ENCODE assay signal across 17 cellular contexts in genomic region chr9:76425677-76426453, GRCh38. TPM values are rescaled to one million over a fixed set of nuclear protein-coding genes. Genes with fewer than 3 reads are reported as not detected.
DNase-seq lines count a peak whose midpoint lies in the region; ATAC-seq, FAIRE-seq and TF ChIP-seq lines count a peak whose summit lies in the region.
"Had no signal": no experiment of that assay in that cellular context is flagged by ENCODE, and none has a peak within 500 bp of the region (broad histone marks: within the 10 kb centered on the region; RNA-seq: fewer than 3 reads in every experiment).

No MANE protein-coding gene starts in this region.

- TF ChIP-seq RAD21 in K562 (CRISPR knock-in tag; conservative IDR thresholded peaks at IDR 0.05 in 1 of 2, IDR thresholded peaks at IDR 0.05 in 1 of 2) = no peak

- in situ Hi-C loops in K562 (cut with MboI) = no loop called here

- H3K27me3 ChIP-seq in K562 (ENCODE audit: control insufficient read depth in 2 of 2, insufficient read depth in 2 of 2, low read length in 2 of 2) = no peaks in the 10 kb centered on the region; a peak in 1 of 5 replicates
- H3K27me3 ChIP-seq: BE2C had no signal

- POLR2A ChIA-PET in K562 (lab: Yijun Ruan, JAX) = interaction anchor here (0.6 to 0.8 kb wide), 2 partner anchors 41 to 97 kb away, joined by 3 read pairs; no protein-coding TSS in a partner anchor

- ATAC-seq in K562 = no peak
- ATAC-seq: A549, GM12878 had no signal

- H2AFZ ChIP-seq in K562 (ENCODE audit: low read depth, low read length) = no peak overlapping the region

- whole genome bisulfite sequencing in K562 (ENCODE audit: insufficient coverage, low coverage, missing lambda C conversion rate) = 9% methylated on average over 6 of the region's 8 CpGs

- H3K4me2 ChIP-seq in K562 (ENCODE audit: insufficient read depth, low read length) = no peak overlapping the region
- H3K4me2 ChIP-seq: A549 had no signal

- H3K9me3 ChIP-seq in K562 (replicated peaks; ENCODE audit: control insufficient read depth, insufficient read depth, low read depth, low read length) = no peaks in the 10 kb centered on the region
- H3K9me3 ChIP-seq: A549, BE2C, HAP-1 had no signal

- no peak overlapping the region for H3K9ac ChIP-seq in K562 (ENCODE audit: insufficient read depth in 1 of 2, low read depth in 2 of 2, low read length in 2 of 2)

- TF ChIP-seq CTCF in K562 (IDR thresholded peaks at IDR 0.05 in 2 of 3, conservative IDR thresholded peaks at IDR 0.05 in 1 of 3; ENCODE audit: insufficient read depth in 2 of 3, low read depth in 1 of 3, low read length in 3 of 3) (no peak), progenitor cell of endocrine pancreas (IDR thresholded peaks at IDR 0.05; ENCODE audit: unreplicated experiment) (no peak), mesothelial cell of epicardium (IDR thresholded peaks at IDR 0.05; ENCODE audit: unreplicated experiment) (no peak)

- H3K36me3 Mint-ChIP-seq in T-helper 2 cell treated with Interferon-gamma antibody and Interleukin-4, amounts not matched to agents 5 μg/mL and 100 μg/mL, for 36 hours (ENCODE audit: low read depth) = no peaks in the 10 kb centered on the region
- H3K36me3 Mint-ChIP-seq in progenitor cell of endocrine pancreas (ENCODE audit: insufficient read depth) (no peaks in the 10 kb centered on the region), mesothelial cell of epicardium (no peaks in the 10 kb centered on the region)
- H3K36me3 Mint-ChIP-seq: CD4-positive, alpha-beta memory T cell had no signal

- no peak overlapping the region for H3K27ac ChIP-seq in K562 (ENCODE audit: extremely low read depth, low read depth, low read length)
- H3K27ac ChIP-seq: A549, C4-2B had no signal

- TF ChIP-seq EP300 in K562 (IDR thresholded peaks at IDR 0.05; ENCODE audit: low read length) = no peak

- no peak overlapping the region for H3K4me3 Mint-ChIP-seq in T-helper 2 cell treated with Interferon-gamma antibody and Interleukin-4, amounts not matched to agents 5 μg/mL and 100 μg/mL, for 36 hours
- H3K4me3 Mint-ChIP-seq in progenitor cell of endocrine pancreas (ENCODE audit: low read depth) (no peak overlapping the region), mesothelial cell of epicardium (no peak overlapping the region)
- H3K4me3 Mint-ChIP-seq: CD4-positive, alpha-beta memory T cell had no signal

- no TSS peak for BruUV-seq in K562 (replicated peaks; lab: Mats Ljungman, UMichigan)

- H3K79me2 ChIP-seq in K562 (ENCODE audit: control insufficient read depth, insufficient read depth, low read length) = no peaks in the 10 kb centered on the region

- CTCF ChIA-PET in K562 (lab: Yijun Ruan, JAX; ENCODE audit: low intra/inter-chr PET ratio) = interaction anchor here (0.6 kb wide), 1 partner anchor 173 kb away, joined by 5 read pairs; no protein-coding TSS in a partner anchor

- no peaks in the 10 kb centered on the region for H3K9me3 Mint-ChIP-seq in T-helper 2 cell treated with Interferon-gamma antibody and Interleukin-4, amounts not matched to agents 5 μg/mL and 100 μg/mL, for 36 hours
- no peaks in the 10 kb centered on the region for H3K9me3 Mint-ChIP-seq in progenitor cell of endocrine pancreas (ENCODE audit: low read depth)
- no peaks in the 10 kb centered on the region for H3K9me3 Mint-ChIP-seq in mesothelial cell of epicardium
- H3K9me3 Mint-ChIP-seq: CD4-positive, alpha-beta memory T cell had no signal

- H3K4me1 ChIP-seq in K562 (replicated peaks in 1 of 2; ENCODE audit: control insufficient read depth in 2 of 2, insufficient read depth in 2 of 2, low read length in 2 of 2) = no peaks in the 10 kb centered on the region
- H3K4me1 ChIP-seq: A549, BE2C, HAP-1 had no signal

- H3K27ac Mint-ChIP-seq in T-helper 2 cell treated with Interferon-gamma antibody and Interleukin-4, amounts not matched to agents 5 μg/mL and 100 μg/mL, for 36 hours = no peak overlapping the region
- H3K27ac Mint-ChIP-seq in progenitor cell of endocrine pancreas (peak overlapping the region; percentile 45), mesothelial cell of epicardium (no peak overlapping the region)

- peak; percentile 21 for DNase-seq in activated T-cell treated with anti-CD3 and anti-CD28 coated beads for 48 hours (ENCODE audit: low read depth)
- no peak for DNase-seq in activated T-cell treated with anti-CD3 and anti-CD28 coated beads for 4 hours
- DNase-seq in T-helper 2 cell treated with Interferon-gamma antibody and Interleukin-4, amounts not matched to agents 5 μg/mL and 100 μg/mL, for 36 hours (ENCODE audit: low spot score) = peak; percentile 40
- DNase-seq in K562 (ENCODE audit: extremely low read depth in 1 of 4, low spot score in 3 of 4) = no peak
- no peak for DNase-seq in progenitor cell of endocrine pancreas (ENCODE audit: low spot score, unreplicated experiment)
- DNase-seq in NCI-H748 treated with DMSO at 0.1 percent for 48 hours (lab: John Stamatoyannopoulos, UW) = no peak
- DNase-seq in mesothelial cell of epicardium (ENCODE audit: low spot score in 2 of 2, unreplicated experiment in 2 of 2) = no peak
- no peak for DNase-seq in NCI-H2196 (lab: John Stamatoyannopoulos, UW; ENCODE audit: unreplicated experiment)
- DNase-seq: BE2C; CD4-positive, alpha-beta memory T cell; DMS79 had no signal

- no peaks in the 10 kb centered on the region for H3K27me3 Mint-ChIP-seq in T-helper 2 cell treated with Interferon-gamma antibody and Interleukin-4, amounts not matched to agents 5 μg/mL and 100 μg/mL, for 36 hours (ENCODE audit: low read depth)
- H3K27me3 Mint-ChIP-seq in progenitor cell of endocrine pancreas (no peaks in the 10 kb centered on the region), mesothelial cell of epicardium (ENCODE audit: low read depth) (no peaks in the 10 kb centered on the region)
- H3K27me3 Mint-ChIP-seq: CD4-positive, alpha-beta memory T cell had no signal

- H3K36me3 ChIP-seq in K562 (ENCODE audit: control insufficient read depth, insufficient read depth, low read length) = no peaks in the 10 kb centered on the region
- H3K36me3 ChIP-seq: BE2C, HAP-1 had no signal

- H3K4me1 Mint-ChIP-seq in T-helper 2 cell treated with Interferon-gamma antibody and Interleukin-4, amounts not matched to agents 5 μg/mL and 100 μg/mL, for 36 hours (ENCODE audit: low read depth) = peaks cover 19% of the 10 kb centered on the region
- peaks cover 3% of the 10 kb centered on the region for H3K4me1 Mint-ChIP-seq in progenitor cell of endocrine pancreas (ENCODE audit: low read depth)
- H3K4me1 Mint-ChIP-seq in mesothelial cell of epicardium = no peaks in the 10 kb centered on the region

- H3K9me1 ChIP-seq in K562 (ENCODE audit: control insufficient read depth, insufficient read depth, low read length) = no peaks in the 10 kb centered on the region

- no peak for TF ChIP-seq POLR2A in K562 (conservative IDR thresholded peaks at IDR 0.05)

- FAIRE-seq in K562 (lab: Jason Lieb, UNC) = no peak
- FAIRE-seq: A549, GM12878, GM18507, H1 had no signal

- H4K20me1 ChIP-seq in K562 (replicated peaks; ENCODE audit: control insufficient read depth, insufficient read depth, low read length) = no peaks in the 10 kb centered on the region

- no peak overlapping the region for H3K4me3 ChIP-seq in K562
- H3K4me3 ChIP-seq: A549, GM12878, HAP-1 had no signal

- intact Hi-C loops in K562 (cut with micrococcal nuclease) = no loop called here

TF ChIP-seq in K562, 482 proteins besides CTCF, POLR2A, EP300 and RAD21 (continues in another document):
- TF ChIP-seq BDP1 (IDR thresholded peaks at IDR 0.05; ENCODE audit: insufficient read depth, insufficient read length) = no peak

RNA-seq across cellular contexts. Expression of gene RFK, which starts 31.6 kb away (rescaled TPM):
- 3.3 and 9.3 TPM in 2 replicates for total RNA-seq in K562 (2011; cell fraction: chromatin; rRNA removed; ENCODE audit: low replicate concordance)
- total RNA-seq in K562 (2011; cell fraction: nucleolus; rRNA removed) = 3.6 and 4.0 TPM in 2 replicates
- 8.3 and 10.5 TPM in 2 replicates for total RNA-seq in K562 (2011; cell fraction: nucleoplasm; rRNA removed)
- 12.4 and 16.4 TPM in 2 replicates for total RNA-seq in K562 (2014; rRNA removed)
- 26.5 and 27.2 TPM in 2 replicates for total RNA-seq in K562 (2014; rRNA removed; fragmentation: Illumina TruSeq; extraction: Trizol)
- 19.0 and 22.2 TPM in 2 replicates for total RNA-seq in K562 (2015; rRNA removed; fragmentation: Illumina TruSeq; extraction: Trizol)
- total RNA-seq in K562 (2021) = 14.8 and 20.1 TPM in 2 replicates
- 49.3 and 51.1 TPM in 2 replicates for polyA plus RNA-seq in K562 (2011; rRNA removed)
- polyA plus RNA-seq in K562 (2011; cell fraction: cytosol; rRNA removed) = 15.3 and 17.2 TPM in 2 replicates
- polyA plus RNA-seq in K562 (2011; cell fraction: nucleus; rRNA removed) = 2.8 and 6.1 TPM in 2 replicates
- 17.4 and 25.5 TPM in 2 replicates for polyA plus RNA-seq in K562 (2012)
- 23.1 and 28.1 TPM in 2 replicates for polyA plus RNA-seq in K562 (2014; fragmentation: Illumina TruSeq; extraction: Trizol)
- 1 to 10 TPM; 3.8 to 7.0 TPM for polyA plus RNA-seq in K562 (2014; fragmentation: Nextera tagmentation; extraction: Ambion mirVana)
- polyA plus RNA-seq in K562 (2014; rRNA removed) = 12.9 and 17.3 TPM in 2 replicates
- 24.4 and 47.3 TPM in 2 replicates for polyA minus RNA-seq in K562 (2011; rRNA and poly(A)+ RNA removed)
- 11.2 and 16.2 TPM in 2 replicates for polyA minus RNA-seq in K562 (2011; cell fraction: cytosol; rRNA and poly(A)+ RNA removed)
- 3.2 and 8.6 TPM in 2 replicates for polyA minus RNA-seq in K562 (2011; cell fraction: nucleus; rRNA and poly(A)+ RNA removed)
- 17.0 and 18.3 TPM in 2 replicates for total RNA-seq in progenitor cell of endocrine pancreas
- 8.5 to 10.2 TPM (median 9.7 TPM) in 3 replicates for total RNA-seq in mesothelial cell of epicardium

RNA-seq across cellular contexts. Expression of gene GCNT1, which starts 33.1 kb away (rescaled TPM):
- total RNA-seq in K562 (2011; cell fraction: chromatin; rRNA removed; ENCODE audit: low replicate concordance) = 0.12 and 0.67 TPM in 2 replicates
- not detected in 2 replicates for total RNA-seq in K562 (2011; cell fraction: nucleolus; rRNA removed)
- 0.07 TPM in 1 of 2 replicates, not detected in the other for total RNA-seq in K562 (2011; cell fraction: nucleoplasm; rRNA removed)
- total RNA-seq in K562 (2014; rRNA removed) (0.04 and 0.05 TPM in 2 replicates), K562 (2014; rRNA removed; fragmentation: Illumina TruSeq; extraction: Trizol) (0.18 and 0.26 TPM in 2 replicates), K562 (2015; rRNA removed; fragmentation: Illumina TruSeq; extraction: Trizol) (0.11 TPM in 2 replicates), K562 (2021) (0.11 and 0.42 TPM in 2 replicates), progenitor cell of endocrine pancreas (57.1 and 69.3 TPM in 2 replicates), mesothelial cell of epicardium (8.0 to 9.1 TPM (median 8.6 TPM) in 3 replicates)
- polyA plus RNA-seq in K562 (2011; rRNA removed) (0.07 and 0.71 TPM in 2 replicates), K562 (2014; fragmentation: Illumina TruSeq; extraction: Trizol) (0.06 and 0.10 TPM in 2 replicates), K562 (2014; fragmentation: Nextera tagmentation; extraction: Ambion mirVana) (under 1 TPM; 0.01 to 0.07 TPM), K562 (2014; rRNA removed) (0.04 and 0.07 TPM in 2 replicates)
- polyA plus RNA-seq in K562 (2011; cell fraction: cytosol; rRNA removed) = 0.06 and 0.27 TPM in 2 replicates
- 0.15 and 0.43 TPM in 2 replicates for polyA plus RNA-seq in K562 (2011; cell fraction: nucleus; rRNA removed)
- 0.62 and 0.65 TPM in 2 replicates for polyA plus RNA-seq in K562 (2012)
- 0.54 and 1.2 TPM in 2 replicates for polyA minus RNA-seq in K562 (2011; rRNA and poly(A)+ RNA removed)
- polyA minus RNA-seq in K562 (2011; cell fraction: cytosol; rRNA and poly(A)+ RNA removed) = 0.10 TPM in 1 of 2 replicates, not detected in the other
- polyA minus RNA-seq in K562 (2011; cell fraction: nucleus; rRNA and poly(A)+ RNA removed) = 0.22 TPM in 1 of 2 replicates, not detected in the other

Comparison
In these comparisons a context has a peak if more than half of its experiments do, and no peak if none do; other contexts are left out.
1. DNase-seq: peak in activated T-cell treated with anti-CD3 and anti-CD28 coated beads for 48 hours (single experiment) and T-helper 2 cell treated with Interferon-gamma antibody and Interleukin-4, amounts not matched to agents 5 μg/mL and 100 μg/mL, for 36 hours (single experiment); none in activated T-cell treated with anti-CD3 and anti-CD28 coated beads for 4 hours (single experiment), K562 (0 of 4), progenitor cell of endocrine pancreas (single experiment), NCI-H748 treated with DMSO at 0.1 percent for 48 hours (single experiment), mesothelial cell of epicardium (0 of 2) and NCI-H2196 (single experiment).